ENCODE assay signal across 2 cellular contexts in the genomic region with DNA sequence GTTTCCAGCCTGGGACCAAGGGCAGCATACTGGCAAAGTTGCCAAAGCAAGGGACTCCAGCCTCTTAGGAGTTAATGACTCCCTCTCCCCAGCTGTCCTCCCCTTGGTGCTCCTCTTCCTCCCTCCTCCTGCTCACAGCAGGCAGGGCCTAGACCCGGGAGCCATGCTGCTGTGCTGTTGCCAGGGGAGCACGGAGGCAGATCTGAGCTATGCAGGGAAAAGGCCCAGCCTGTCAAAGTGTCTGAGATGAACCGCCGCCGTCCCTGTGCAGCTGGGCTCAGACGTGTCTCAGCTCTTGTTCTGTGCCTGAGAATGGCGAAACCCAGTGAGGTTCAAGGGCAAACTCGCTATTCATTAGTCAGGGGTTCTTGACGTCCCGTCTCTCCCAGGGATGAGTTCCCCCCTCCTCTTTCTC.
TF ChIP-seq lines count a peak whose summit lies in the region.

No MANE protein-coding gene starts in this region.

TF ChIP-seq in HepG2, 621 proteins besides CTCF, POLR2A, EP300 and RAD21:
- TF ChIP-seq ZNF263 (CRISPR knock-in tag; IDR thresholded peaks at IDR 0.05) (peak; percentile 92), ZHX1 (CRISPR knock-in tag; IDR thresholded peaks at IDR 0.05; ENCODE audit: low read depth) (no peak)

TF ChIP-seq in H1, 55 proteins besides CTCF, POLR2A, EP300 and RAD21:
- TF ChIP-seq, protein P1, sequence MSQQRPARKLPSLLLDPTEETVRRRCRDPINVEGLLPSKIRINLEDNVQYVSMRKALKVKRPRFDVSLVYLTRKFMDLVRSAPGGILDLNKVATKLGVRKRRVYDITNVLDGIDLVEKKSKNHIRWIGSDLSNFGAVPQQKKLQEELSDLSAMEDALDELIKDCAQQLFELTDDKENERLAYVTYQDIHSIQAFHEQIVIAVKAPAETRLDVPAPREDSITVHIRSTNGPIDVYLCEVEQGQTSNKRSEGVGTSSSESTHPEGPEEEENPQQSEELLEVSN (IDR thresholded peaks at IDR 0.05): no peak
- peak; percentile 51; the same call in 1 of the 2 replicates for TF ChIP-seq SUZ12 (IDR thresholded peaks at IDR 0.05; ENCODE audit: low read length)
